In genomic region chr17:80720624-80721577, GRCh38 we compare ENCODE assay signal across 8 cellular contexts.
DNase-seq lines count a peak whose midpoint lies in the region; ATAC-seq and TF ChIP-seq lines count a peak whose summit lies in the region.

No MANE protein-coding gene starts in this region.

- TF ChIP-seq CTCF in fibroblast of pulmonary artery (IDR thresholded peaks at IDR 0.05; ENCODE audit: low read length, missing control alignments) (no peak), tibial artery (IDR thresholded peaks at IDR 0.05) (no peak)

- no peak overlapping the region for H3K27ac ChIP-seq in tibial artery

- intact Hi-C loops in tibial artery (cut with DNase I; ENCODE audit: low total_unique reads): no loop called here

- H3K4me1 ChIP-seq in tibial artery: peaks cover 0 to 4% (median 0%) of the 10 kb centered on the region in 4 donors

- H3K36me3 ChIP-seq in tibial artery: no peaks in the 10 kb centered on the region

- no peaks in the 10 kb centered on the region for H3K27me3 ChIP-seq in tibial artery

- peak; percentile 50 for DNase-seq in NCI-H146 (lab: John Stamatoyannopoulos, UW)
- peak in 2 of 3 experiments; percentile 32 to 35 for DNase-seq in activated CD8-positive, alpha-beta memory T cell treated with anti-CD3 and anti-CD28 coated beads for 48 hours (ENCODE audit: low read depth in 2 of 3, low spot score in 2 of 3)
- peak; percentile 62 for DNase-seq in fibroblast of pulmonary artery (ENCODE audit: low read depth)
- DNase-seq in stimulated activated CD8-positive, alpha-beta memory T cell treated with anti-CD3 and anti-CD28 coated beads, Interleukin-12 subunit alpha, Interleukin-12 subunit beta, amount 100 ng/mL, for 1 hour (ENCODE audit: low read depth): peak; percentile 41
- DNase-seq in tibial artery: no peak

- no peak overlapping the region for H3K4me3 ChIP-seq in fibroblast of pulmonary artery (replicated peaks; ENCODE audit: low read depth, low read length)
- H3K4me3 ChIP-seq in tibial artery: no peak overlapping the region

- H3K9me3 ChIP-seq in tibial artery: no peaks in the 10 kb centered on the region

- ATAC-seq in GM18870 (IDR thresholded peaks at IDR 0.05; ENCODE audit: unreplicated experiment) (no peak), HG02623 (IDR thresholded peaks at IDR 0.05; ENCODE audit: unreplicated experiment) (no peak), HG03521 (IDR thresholded peaks at IDR 0.05; ENCODE audit: unreplicated experiment) (no peak)

Comparison
In these comparisons a context has a peak if more than half of its experiments do, and no peak if none do; other contexts are left out.
1. DNase-seq: peak in NCI-H146 (single experiment), activated CD8-positive, alpha-beta memory T cell treated with anti-CD3 and anti-CD28 coated beads for 48 hours (2 of 3), fibroblast of pulmonary artery (single experiment) and stimulated activated CD8-positive, alpha-beta memory T cell treated with anti-CD3 and anti-CD28 coated beads, Interleukin-12 subunit alpha, Interleukin-12 subunit beta, amount 100 ng/mL, for 1 hour (single experiment); none in tibial artery (0 of 2).